Comparison of ENCODE assay signal across 8 cellular contexts in the genomic region with DNA sequence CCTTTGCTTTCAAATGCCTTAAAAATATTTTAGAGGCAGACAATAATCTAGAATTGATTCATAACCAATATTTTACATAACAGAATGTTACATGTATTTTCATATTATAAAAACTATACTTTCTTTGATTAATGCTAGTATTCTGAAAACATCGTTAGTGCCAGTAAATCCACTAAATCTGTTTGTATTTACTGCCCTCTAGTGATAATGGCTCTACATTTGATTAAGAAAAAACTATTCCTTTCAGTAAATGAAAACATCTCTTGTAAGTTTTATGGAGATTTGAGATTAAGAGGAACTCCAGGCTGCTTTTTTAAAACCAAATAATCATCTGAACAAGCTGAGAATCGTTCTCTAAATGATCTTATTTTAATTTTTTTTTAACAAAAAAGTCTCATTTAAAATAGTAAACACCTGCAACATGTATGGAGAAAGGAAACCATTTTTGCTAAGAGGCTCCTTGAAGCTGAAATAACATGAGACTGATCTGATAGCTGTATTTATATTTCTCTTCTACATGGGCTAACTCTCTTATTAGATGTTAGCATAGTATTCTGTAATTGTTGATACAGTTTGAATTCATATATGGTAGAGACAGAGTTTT.
DNase-seq lines count a peak whose midpoint lies in the region; ATAC-seq and TF ChIP-seq lines count a peak whose summit lies in the region.
"Had no signal": no experiment of that assay in that cellular context is flagged by ENCODE, and none has a peak within 500 bp of the region (broad histone marks: within the 10 kb centered on the region; RNA-seq: fewer than 3 reads in every experiment).

No MANE protein-coding gene starts in this region.

- TF ChIP-seq CTCF in GM06990 (IDR thresholded peaks at IDR 0.05; ENCODE audit: insufficient read depth, low read length, poor library complexity, severe bottlenecking): peak; percentile 19
- TF ChIP-seq CTCF in chondrocyte (IDR thresholded peaks at IDR 0.05): peak; percentile 86
- peak; percentile 79 for TF ChIP-seq CTCF in neural progenitor cell (IDR thresholded peaks at IDR 0.05)

- no peaks in the 10 kb centered on the region for H3F3A ChIP-seq in neural progenitor cell (ENCODE audit: low read depth)

- no peak overlapping the region for H3K27ac ChIP-seq in neural progenitor cell

- H3K9me3 ChIP-seq in neural progenitor cell (ENCODE audit: low read depth): no peaks in the 10 kb centered on the region

- H3K27me3 ChIP-seq in GM06990 (replicated peaks; ENCODE audit: control insufficient read depth, insufficient read depth, low read length) (no peaks in the 10 kb centered on the region), neural progenitor cell (no peaks in the 10 kb centered on the region)

- H3K4me2 ChIP-seq in neural progenitor cell: no peak overlapping the region

- H3K4me3 Mint-ChIP-seq in chondrocyte (ENCODE audit: unreplicated experiment): no peak overlapping the region
- no peak overlapping the region for H3K4me3 Mint-ChIP-seq in neural progenitor cell
- H3K4me3 Mint-ChIP-seq: naive thymus-derived CD8-positive, alpha-beta T cell had no signal

- peaks cover 13% of the 10 kb centered on the region for H3K9me3 Mint-ChIP-seq in chondrocyte (ENCODE audit: low read depth)
- peaks cover 14% of the 10 kb centered on the region for H3K9me3 Mint-ChIP-seq in neural progenitor cell

- no peak overlapping the region for H3K27ac Mint-ChIP-seq in chondrocyte (ENCODE audit: unreplicated experiment)
- H3K27ac Mint-ChIP-seq in neural progenitor cell: no peak overlapping the region
- H3K27ac Mint-ChIP-seq: naive thymus-derived CD8-positive, alpha-beta T cell had no signal

- no peak overlapping the region for H2AFZ ChIP-seq in neural progenitor cell (replicated peaks)

- H3K36me3 Mint-ChIP-seq in chondrocyte (ENCODE audit: low read depth): peaks cover 12% of the 10 kb centered on the region
- peaks cover 2% of the 10 kb centered on the region for H3K36me3 Mint-ChIP-seq in neural progenitor cell

- H3K4me1 Mint-ChIP-seq in chondrocyte (ENCODE audit: low read depth) (peaks cover 2% of the 10 kb centered on the region), neural progenitor cell (peaks cover 8% of the 10 kb centered on the region)

- no peak for DNase-seq in GM06990 (ENCODE audit: extremely low read depth, insufficient read length)
- peak; percentile 26 for DNase-seq in NAMALWA (ENCODE audit: low spot score)
- no peak for DNase-seq in chondrocyte (ENCODE audit: low spot score)
- peak; percentile 45 for DNase-seq in neural progenitor cell (ENCODE audit: low spot score)
- DNase-seq in effector CD8-positive, alpha-beta T cell (lab: John Stamatoyannopoulos, UW): no peak
- DNase-seq in 8988T: no peak

- ATAC-seq in GM19455 (IDR thresholded peaks at IDR 0.05; ENCODE audit: unreplicated experiment): no peak
- ATAC-seq: naive thymus-derived CD8-positive, alpha-beta T cell had no signal

- no peaks in the 10 kb centered on the region for H3K27me3 Mint-ChIP-seq in chondrocyte (ENCODE audit: low read depth)
- peaks cover 2% of the 10 kb centered on the region for H3K27me3 Mint-ChIP-seq in neural progenitor cell (ENCODE audit: insufficient read depth, low read depth)
- H3K27me3 Mint-ChIP-seq: naive thymus-derived CD8-positive, alpha-beta T cell had no signal

- no peaks in the 10 kb centered on the region for H4K20me1 ChIP-seq in neural progenitor cell (ENCODE audit: low read depth)

- H3K36me3 ChIP-seq in GM06990 (ENCODE audit: control insufficient read depth, insufficient read depth, low read length) (no peaks in the 10 kb centered on the region), neural progenitor cell (no peaks in the 10 kb centered on the region)

- H3K79me2 ChIP-seq in neural progenitor cell (ENCODE audit: low read depth): no peaks in the 10 kb centered on the region

- no peak overlapping the region for H3K4me3 ChIP-seq in GM06990 (replicated peaks; ENCODE audit: low read depth, low read length)
- no peak overlapping the region for H3K4me3 ChIP-seq in neural progenitor cell

- H3K9ac ChIP-seq in neural progenitor cell: no peak overlapping the region

- H3K4me1 ChIP-seq in neural progenitor cell: no peaks in the 10 kb centered on the region

Comparison
In these comparisons a context has a peak if more than half of its experiments do, and no peak if none do; other contexts are left out.
1. DNase-seq: peak in NAMALWA (single experiment) and neural progenitor cell (single experiment); none in GM06990 (single experiment), chondrocyte (single experiment), effector CD8-positive, alpha-beta T cell (single experiment) and 8988T (single experiment).
2. CTCF ChIP-seq: peak in every context shown above with its lines; median percentile 86 in chondrocyte; 79 in neural progenitor cell; 19 in GM06990.